1 cellular context compared by ENCODE assay signal in genomic region chr1:6363085-6363486, GRCh38.
TF ChIP-seq lines count a peak whose summit lies in the region.

No MANE protein-coding gene starts in this region.

TF ChIP-seq in H1, 55 proteins besides CTCF, POLR2A, EP300 and RAD21:
- peak; percentile 81 for TF ChIP-seq RFX5 (IDR thresholded peaks at IDR 0.05; ENCODE audit: borderline replicate concordance, low read depth, low read length)
